ENCODE assay signal across 26 cellular contexts in the genomic region with DNA sequence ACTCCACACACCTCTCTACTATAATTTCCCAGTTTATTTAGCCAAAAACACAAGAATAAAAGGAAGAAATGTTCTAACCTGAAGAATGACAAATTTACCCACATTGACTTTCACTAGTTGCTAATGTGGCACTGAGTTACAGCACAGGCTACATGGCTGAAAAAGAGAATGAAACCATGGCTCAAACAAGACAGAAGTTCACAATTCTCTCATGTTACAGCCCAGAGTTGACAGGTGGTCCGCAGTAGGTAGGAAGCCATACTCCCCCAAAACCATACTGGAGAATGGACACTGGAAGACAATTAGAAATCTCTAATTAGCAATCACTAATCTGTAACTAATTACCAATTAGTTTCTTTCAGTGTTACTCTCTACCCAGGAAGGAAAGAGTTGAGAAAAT.
"Had no signal": no experiment of that assay in that cellular context is flagged by ENCODE, and none has a peak within 500 bp of the region (broad histone marks: within the 10 kb centered on the region; RNA-seq: fewer than 3 reads in every experiment).

No MANE protein-coding gene starts in this region.

- H3K9me3 ChIP-seq: colonic mucosa, esophagus muscularis mucosa, esophagus squamous epithelium, gastrocnemius medialis, gastroesophageal sphincter had no signal

- H3K79me2 ChIP-seq: hepatocyte had no signal

- ATAC-seq: effector memory CD8-positive, alpha-beta T cell; esophagus mucosa; foreskin keratinocyte; gastrocnemius medialis; gastroesophageal sphincter had no signal

- H3K36me3 ChIP-seq: colonic mucosa, esophagus squamous epithelium, gastrocnemius medialis, gastroesophageal sphincter, heart left ventricle, heart right ventricle had no signal

- H3K27me3 ChIP-seq: colonic mucosa, dorsolateral prefrontal cortex, esophagus muscularis mucosa, esophagus squamous epithelium, foreskin keratinocyte, gastrocnemius medialis, gastroesophageal sphincter, heart left ventricle, heart right ventricle, hepatocyte had no signal

- H3K4me3 ChIP-seq: colonic mucosa, coronary artery, dorsolateral prefrontal cortex, esophagus muscularis mucosa, esophagus squamous epithelium, gastrocnemius medialis, gastroesophageal sphincter, heart left ventricle, heart right ventricle, hepatocyte had no signal

- FAIRE-seq: endometrium, endothelial cell of umbilical vein, frontal cortex had no signal

- H2AFZ ChIP-seq: hepatocyte had no signal

- H3K27ac ChIP-seq: colonic mucosa, coronary artery, epithelial cell of prostate, esophagus muscularis mucosa, esophagus squamous epithelium, foreskin keratinocyte, gastrocnemius medialis, gastroesophageal sphincter, hepatocyte had no signal

- DNase-seq: colonic mucosa; cortex of kidney; dermis blood vessel endothelial cell; effector CD4-positive, alpha-beta T cell; effector CD8-positive, alpha-beta T cell; effector memory CD4-positive, alpha-beta T cell; effector memory CD8-positive, alpha-beta T cell; endodermal cell; erythroblast; esophagus squamous epithelium; foreskin fibroblast; foreskin keratinocyte; gastrocnemius medialis; glutamatergic neuron; heart left ventricle had no signal

- H3K4me2 ChIP-seq: hepatocyte had no signal

- H3K4me1 ChIP-seq: colonic mucosa, esophagus muscularis mucosa, esophagus squamous epithelium, foreskin keratinocyte, gastrocnemius medialis, gastroesophageal sphincter, heart left ventricle, heart right ventricle had no signal
